In the genomic region with DNA sequence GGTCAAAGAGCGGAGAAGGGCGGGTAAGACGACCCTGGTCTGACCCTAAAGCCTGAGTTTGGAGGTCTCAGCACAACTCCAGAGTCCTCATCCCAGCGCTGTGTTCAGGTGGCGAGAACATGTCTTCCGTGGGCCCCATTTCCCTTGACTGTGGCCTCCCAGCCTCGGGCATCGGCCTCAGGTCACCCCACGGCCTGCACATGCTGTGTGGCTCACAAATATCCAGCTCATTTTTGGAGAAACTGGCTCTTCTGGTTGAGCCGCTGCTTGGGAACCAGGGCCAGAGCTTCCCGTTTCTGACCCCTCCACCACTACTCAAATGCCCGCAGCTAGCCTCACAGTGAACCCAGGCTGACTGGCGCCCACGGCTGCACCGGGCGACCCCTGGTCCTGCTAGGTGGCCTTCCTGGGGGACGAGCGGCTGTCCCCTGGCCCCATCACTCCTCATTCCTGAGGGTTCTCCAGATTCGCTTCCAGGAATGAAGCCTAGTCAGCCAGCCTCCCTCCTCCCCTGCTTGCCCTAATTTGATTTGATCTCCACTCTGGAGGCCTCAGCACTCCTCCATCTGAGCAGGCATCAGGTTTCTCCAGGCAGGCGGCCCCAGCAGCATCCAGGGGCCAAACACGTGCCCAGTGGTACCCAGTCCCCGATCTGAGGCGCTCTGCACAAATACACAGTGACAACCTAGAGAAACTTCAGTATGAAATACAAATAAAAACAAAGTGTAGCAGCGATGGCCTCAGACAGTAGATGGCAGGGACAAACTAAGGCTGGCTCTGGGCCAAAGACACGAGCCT, we compare ENCODE assay signal across 12 cellular contexts. TPM values are rescaled to one million over a fixed set of nuclear protein-coding genes. Genes with fewer than 3 reads are reported as not detected.
DNase-seq lines count a peak whose midpoint lies in the region; ATAC-seq, FAIRE-seq and TF ChIP-seq lines count a peak whose summit lies in the region.
"Had no signal": no experiment of that assay in that cellular context is flagged by ENCODE, and none has a peak within 500 bp of the region (broad histone marks: within the 10 kb centered on the region; RNA-seq: fewer than 3 reads in every experiment).

No MANE protein-coding gene starts in this region.

- BruUV-seq in PC-9 (replicated peaks; lab: Mats Ljungman, UMichigan) = no TSS peak

- DNase-seq in activated naive CD4-positive, alpha-beta T cell treated with anti-CD3 and anti-CD28 coated beads, Interleukin-2, amount 50 U/mL, for 72 hours (ENCODE audit: low spot score in 2 of 2) = no peak
- DNase-seq in activated naive CD4-positive, alpha-beta T cell treated with Interleukin-2 at 50 U/mL for 16 hours = no peak
- DNase-seq in PC-9 (peak; percentile 76 to 90), fibroblast of lung (ENCODE audit: low read depth in 2 of 2) (no peak), frontal cortex (ENCODE audit: low spot score in 2 of 2) (no peak), germinal center (ENCODE audit: low spot score) (no peak)
- DNase-seq in stimulated activated effector memory CD8-positive, alpha-beta T cell treated with anti-CD3 and anti-CD28 coated beads, Interleukin-12 subunit alpha, Interleukin-12 subunit beta, amount 100 ng/mL, for 72 hours (ENCODE audit: low spot score in 2 of 2) = no peak
- DNase-seq: lower lobe of right lung, NCI-H446 treated with DMSO at 0.1 percent for 48 hours had no signal

- TF ChIP-seq CTCF in PC-9 (conservative IDR thresholded peaks at IDR 0.05) (no peak), fibroblast of lung (conservative IDR thresholded peaks at IDR 0.05 in 1 of 2, IDR thresholded peaks at IDR 0.05 in 1 of 2; ENCODE audit: low read depth in 1 of 2, low read length in 2 of 2) (no peak)

- H3K9me2 ChIP-seq in PC-9 (ENCODE audit: insufficient read depth) = no peaks in the 10 kb centered on the region

- H3K27ac Mint-ChIP-seq in activated naive CD4-positive, alpha-beta T cell treated with anti-CD3 and anti-CD28 coated beads, Interleukin-2, amount 50 U/mL, for 72 hours = peak overlapping the region; percentile 48 to 52
- peak overlapping the region; percentile 69 for H3K27ac Mint-ChIP-seq in stimulated activated effector memory CD8-positive, alpha-beta T cell treated with anti-CD3 and anti-CD28 coated beads, Interleukin-12 subunit alpha, Interleukin-12 subunit beta, amount 100 ng/mL, for 72 hours

- H3K27me3 ChIP-seq in PC-9 (ENCODE audit: insufficient read depth, low read depth) (no peaks in the 10 kb centered on the region), fibroblast of lung (ENCODE audit: control insufficient read depth, insufficient read depth, low read length) (peaks cover 6% of the 10 kb centered on the region)

- H4K20me1 ChIP-seq in PC-9 (ENCODE audit: insufficient read depth) (0 out of 2 replicates have a peak, but pooled peaks cover 6% of the 10 kb centered on the region), fibroblast of lung (ENCODE audit: control insufficient read depth, extremely low read depth, insufficient read depth, low read length) (no peaks in the 10 kb centered on the region)

- no peaks in the 10 kb centered on the region for H3K9me3 Mint-ChIP-seq in activated naive CD4-positive, alpha-beta T cell treated with anti-CD3 and anti-CD28 coated beads, Interleukin-2, amount 50 U/mL, for 72 hours
- no peaks in the 10 kb centered on the region for H3K9me3 Mint-ChIP-seq in stimulated activated effector memory CD8-positive, alpha-beta T cell treated with anti-CD3 and anti-CD28 coated beads, Interleukin-12 subunit alpha, Interleukin-12 subunit beta, amount 100 ng/mL, for 72 hours

- intact Hi-C loops in PC-9 (cut with micrococcal nuclease; ENCODE audit: unreplicated experiment) = no loop called here

- no peaks in the 10 kb centered on the region for H3K9me3 ChIP-seq in PC-9 (ENCODE audit: insufficient read depth, low read depth)
- H3K9me3 ChIP-seq in fibroblast of lung (ENCODE audit: control insufficient read depth, insufficient read depth, low read depth, low read length) = no peaks in the 10 kb centered on the region
- H3K9me3 ChIP-seq: lower lobe of right lung had no signal

- peak overlapping the region; percentile 30 for H3K9ac ChIP-seq in fibroblast of lung (ENCODE audit: insufficient read depth, low read length)

- CTCF ChIA-PET in PC-9 (lab: Charles Lee) = no interaction called here

- POLR2A ChIA-PET in PC-9 (lab: Charles Lee; ENCODE audit: unreplicated experiment) = no interaction called here

- no peak for FAIRE-seq in frontal cortex (lab: Jason Lieb, UNC)

- no peak overlapping the region for H3K4me3 ChIP-seq in PC-9
- H3K4me3 ChIP-seq in fibroblast of lung (replicated peaks in 1 of 4; ENCODE audit: control extremely low read depth in 1 of 4, insufficient read depth in 1 of 4, low read depth in 3 of 4, low read length in 4 of 4) = no peak overlapping the region
- H3K4me3 ChIP-seq: lower lobe of right lung had no signal

- H3K79me2 ChIP-seq in PC-9 (ENCODE audit: low read depth) = no peaks in the 10 kb centered on the region
- H3K79me2 ChIP-seq in fibroblast of lung (ENCODE audit: control insufficient read depth, insufficient read depth, low read length) = no peaks in the 10 kb centered on the region

- peaks cover 7% of the 10 kb centered on the region in 2 donors for H3K36me3 Mint-ChIP-seq in activated naive CD4-positive, alpha-beta T cell treated with anti-CD3 and anti-CD28 coated beads, Interleukin-2, amount 50 U/mL, for 72 hours
- H3K36me3 Mint-ChIP-seq in stimulated activated effector memory CD8-positive, alpha-beta T cell treated with anti-CD3 and anti-CD28 coated beads, Interleukin-12 subunit alpha, Interleukin-12 subunit beta, amount 100 ng/mL, for 72 hours = peaks cover 36% of the 10 kb centered on the region

- peaks cover 24% of the 10 kb centered on the region for H3F3A ChIP-seq in PC-9 (ENCODE audit: insufficient read depth, low read depth)

- ATAC-seq in activated naive CD4-positive, alpha-beta T cell treated with anti-CD3 and anti-CD28 coated beads, Interleukin-2, amount 50 U/mL, for 72 hours = no peak
- ATAC-seq in stimulated activated effector memory CD8-positive, alpha-beta T cell treated with anti-CD3 and anti-CD28 coated beads, Interleukin-12 subunit alpha, Interleukin-12 subunit beta, amount 100 ng/mL, for 72 hours = no peak
- ATAC-seq in HG03045 (IDR thresholded peaks at IDR 0.05; ENCODE audit: unreplicated experiment) = no peak

- 0 out of 2 replicates have a peak overlapping the region, but pooled peaks have one; percentile 36 for H2AFZ ChIP-seq in PC-9
- H2AFZ ChIP-seq in fibroblast of lung (ENCODE audit: low read length) = peak overlapping the region; percentile 32

- H3K27ac ChIP-seq in PC-9 = peak overlapping the region; percentile 67
- H3K27ac ChIP-seq in fibroblast of lung (ENCODE audit: insufficient read depth, low read length) = peak overlapping the region; percentile 61
- H3K27ac ChIP-seq: lower lobe of right lung had no signal

- H3K4me2 ChIP-seq in PC-9 = peak overlapping the region; percentile 69
- peak overlapping the region; percentile 72 for H3K4me2 ChIP-seq in fibroblast of lung (ENCODE audit: extremely low read depth, insufficient read depth, low read length)

- H3K4me1 Mint-ChIP-seq in stimulated activated effector memory CD8-positive, alpha-beta T cell treated with anti-CD3 and anti-CD28 coated beads, Interleukin-12 subunit alpha, Interleukin-12 subunit beta, amount 100 ng/mL, for 72 hours = peaks cover 9% of the 10 kb centered on the region

- H3K36me3 ChIP-seq in PC-9 (ENCODE audit: low read depth) (no peaks in the 10 kb centered on the region), fibroblast of lung (ENCODE audit: control insufficient read depth, insufficient read depth, low read length) (peaks cover 13% of the 10 kb centered on the region)

- H3K4me3 Mint-ChIP-seq in stimulated activated effector memory CD8-positive, alpha-beta T cell treated with anti-CD3 and anti-CD28 coated beads, Interleukin-12 subunit alpha, Interleukin-12 subunit beta, amount 100 ng/mL, for 72 hours = no peak overlapping the region

- H3K4me1 ChIP-seq in PC-9 (replicated peaks; ENCODE audit: insufficient read depth) = peaks cover 30% of the 10 kb centered on the region
- peaks cover 14% of the 10 kb centered on the region for H3K4me1 ChIP-seq in fibroblast of lung (ENCODE audit: control insufficient read depth, extremely low read depth, insufficient read depth, low read length)

RNA-seq across cellular contexts. Expression of a gene that starts 4.7 kb away (rescaled TPM):
- total RNA-seq in activated naive CD4-positive, alpha-beta T cell treated with anti-CD3 and anti-CD28 coated beads, Interleukin-2, amount 50 U/mL, for 72 hours = not detected
- total RNA-seq in PC-9 (2021) (not detected in 2 replicates), fibroblast of lung (not detected in 2 replicates), frontal cortex (not detected)
- not detected in 2 replicates for polyA plus RNA-seq in fibroblast of lung
- not detected in 2 replicates for polyA plus RNA-seq in fibroblast of lung (2012)
- polyA minus RNA-seq in fibroblast of lung (ENCODE audit: low replicate concordance) = not detected in 2 replicates
- total RNA-seq: RPMI7951 had no signal
- polyA plus RNA-seq: BJ had no signal

RNA-seq across cellular contexts. Expression of a gene that starts 12.9 kb away (rescaled TPM):
- total RNA-seq in activated naive CD4-positive, alpha-beta T cell treated with anti-CD3 and anti-CD28 coated beads, Interleukin-2, amount 50 U/mL, for 72 hours = not detected
- not detected in 2 replicates for total RNA-seq in PC-9 (2021)
- total RNA-seq in fibroblast of lung = 0.17 TPM in 1 of 2 replicates, not detected in the other
- polyA plus RNA-seq in fibroblast of lung = 0.15 TPM in 1 of 2 replicates, not detected in the other
- polyA plus RNA-seq in fibroblast of lung (2012) = 0.28 TPM in 1 of 2 replicates, not detected in the other
- polyA minus RNA-seq in fibroblast of lung (ENCODE audit: low replicate concordance) = not detected in 2 replicates
- not detected for total RNA-seq in frontal cortex
- total RNA-seq: RPMI7951 had no signal

Comparison
In these comparisons a context has a peak if more than half of its experiments do, and no peak if none do; other contexts are left out.
1. DNase-seq: peak in PC-9 (2 of 2); none in activated naive CD4-positive, alpha-beta T cell treated with anti-CD3 and anti-CD28 coated beads, Interleukin-2, amount 50 U/mL, for 72 hours (0 of 2), activated naive CD4-positive, alpha-beta T cell treated with Interleukin-2 at 50 U/mL for 16 hours (single experiment), fibroblast of lung (0 of 2), stimulated activated effector memory CD8-positive, alpha-beta T cell treated with anti-CD3 and anti-CD28 coated beads, Interleukin-12 subunit alpha, Interleukin-12 subunit beta, amount 100 ng/mL, for 72 hours (0 of 2), frontal cortex (0 of 2) and germinal center (single experiment).